In genomic region chr15:82808634-82809041, GRCh38 we compare ENCODE assay signal across 8 cellular contexts. TPM values are rescaled to one million over a fixed set of nuclear protein-coding genes. Genes with fewer than 3 reads are reported as not detected.
DNase-seq lines count a peak whose midpoint lies in the region; ATAC-seq lines count a peak whose summit lies in the region.

No MANE protein-coding gene starts in this region.

- H3K4me1 ChIP-seq in right cardiac atrium (ENCODE audit: control insufficient read depth, insufficient read depth, low read length), result no peaks in the 10 kb centered on the region

- peak overlapping the region; percentile 15 to 91 (median 80) for H3K4me3 Mint-ChIP-seq in T-cell
- peak overlapping the region; percentile 76 to 86 for H3K4me3 Mint-ChIP-seq in stimulated activated naive B cell treated with anti-CD40 and anti-IgM and Interleukin-4, amounts not matched to agents 10 μg/mL and 1 μg/mL and 100 μg/mL, for 72 hours

- POLR2A ChIA-PET in T-cell (lab: Charles Lee), result interaction anchor here in 1 of 2 donors (0.6 kb wide), 1 partner anchor 259 kb away, joined by 3 read pairs; no protein-coding TSS in a partner anchor

- no peak for ATAC-seq in T-cell (replicated peaks in 1 of 4)
- ATAC-seq in right cardiac atrium, result no peak
- ATAC-seq in stimulated activated naive B cell treated with anti-CD40 and anti-IgM and Interleukin-4, amounts not matched to agents 10 μg/mL and 1 μg/mL and 100 μg/mL, for 72 hours (replicated peaks), result no peak

- H3K4me1 Mint-ChIP-seq in T-cell, result peaks cover 29 to 34% (median 30%) of the 10 kb centered on the region in 3 donors
- peaks cover 36 to 63% of the 10 kb centered on the region in 2 donors for H3K4me1 Mint-ChIP-seq in stimulated activated naive B cell treated with anti-CD40 and anti-IgM and Interleukin-4, amounts not matched to agents 10 μg/mL and 1 μg/mL and 100 μg/mL, for 72 hours

- CTCF ChIA-PET in T-cell (lab: Charles Lee), result interaction anchor here in 1 of 2 donors (1.1 kb wide), 1 partner anchor 271 kb away, joined by 3 read pairs; no protein-coding TSS in a partner anchor

- peaks cover 11% of the 10 kb centered on the region for H3K36me3 Mint-ChIP-seq in T-cell
- peaks cover 15 to 21% of the 10 kb centered on the region in 2 donors for H3K36me3 Mint-ChIP-seq in stimulated activated naive B cell treated with anti-CD40 and anti-IgM and Interleukin-4, amounts not matched to agents 10 μg/mL and 1 μg/mL and 100 μg/mL, for 72 hours

- H3K27ac Mint-ChIP-seq in T-cell, result peak overlapping the region in 1 of 2 donors; percentile 88
- peak overlapping the region; percentile 94 for H3K27ac Mint-ChIP-seq in stimulated activated naive B cell treated with anti-CD40 and anti-IgM and Interleukin-4, amounts not matched to agents 10 μg/mL and 1 μg/mL and 100 μg/mL, for 72 hours

- DNase-seq in NCI-H82 (lab: John Stamatoyannopoulos, UW), result peak; percentile 37
- no peak for DNase-seq in NCI-H82 treated with DMSO at 0.1 percent for 48 hours (lab: John Stamatoyannopoulos, UW; ENCODE audit: unreplicated experiment)
- no peak for DNase-seq in T-cell
- no peak for DNase-seq in right cardiac atrium
- DNase-seq in stimulated activated naive B cell treated with anti-CD40 and anti-IgM and Interleukin-4, amounts not matched to agents 10 μg/mL and 1 μg/mL and 100 μg/mL, for 72 hours, result no peak
- no peak for DNase-seq in NCI-H524 (lab: John Stamatoyannopoulos, UW)
- DNase-seq in NCI-H1694 treated with DMSO at 0.1 percent for 48 hours (lab: John Stamatoyannopoulos, UW), result no peak
- no peak for DNase-seq in NCI-H187 (lab: John Stamatoyannopoulos, UW)

- H3K27me3 Mint-ChIP-seq in T-cell, result peaks cover 0 to 2% of the 10 kb centered on the region in 2 donors
- H3K27me3 Mint-ChIP-seq in stimulated activated naive B cell treated with anti-CD40 and anti-IgM and Interleukin-4, amounts not matched to agents 10 μg/mL and 1 μg/mL and 100 μg/mL, for 72 hours, result no peaks in the 10 kb centered on the region

- peak overlapping the region; percentile 97 for H3K27ac ChIP-seq in right cardiac atrium (ENCODE audit: low read length)

- intact Hi-C loops in right cardiac atrium (cut with DNase I), result loop anchor here in 1 of 4 donors (10.0 kb wide), 1 partner anchor 274 kb away; no protein-coding TSS in a partner anchor

- no peaks in the 10 kb centered on the region for H3K9me3 Mint-ChIP-seq in T-cell
- peaks cover 0 to 4% of the 10 kb centered on the region in 2 donors for H3K9me3 Mint-ChIP-seq in stimulated activated naive B cell treated with anti-CD40 and anti-IgM and Interleukin-4, amounts not matched to agents 10 μg/mL and 1 μg/mL and 100 μg/mL, for 72 hours

- H3K27me3 ChIP-seq in right cardiac atrium (ENCODE audit: control insufficient read depth, insufficient read depth), result no peaks in the 10 kb centered on the region

- no peak overlapping the region for H3K4me3 ChIP-seq in right cardiac atrium (ENCODE audit: low read length)

- WGBS in right cardiac atrium, result 57% methylated on average over 9 of the region's 9 CpGs

- H3K9me3 ChIP-seq in right cardiac atrium (ENCODE audit: control insufficient read depth, low read length), result no peaks in the 10 kb centered on the region

RNA-seq across cellular contexts. Expression of gene WHAMM, which starts 0.8 kb away (rescaled TPM):
- total RNA-seq in T-cell (10 to 100 TPM; 28.1 to 60.8 (median 34.1) TPM), right cardiac atrium (1 to 10 TPM; 5.6 to 6.6 (median 5.9) TPM)
- 3.2 TPM for polyA plus RNA-seq in right cardiac atrium

RNA-seq across cellular contexts. Expression of gene FSD2, which starts 2.8 kb away (rescaled TPM):
- total RNA-seq in T-cell, result not detected
- 100 to 1,000 TPM in 3 of 4 donors, 10 to 100 TPM in 1; 49.4 to 117 (median 109) TPM for total RNA-seq in right cardiac atrium
- 39.1 TPM for polyA plus RNA-seq in right cardiac atrium

Comparison
In these comparisons a context has a peak if more than half of its experiments do, and no peak if none do; other contexts are left out.
1. RNA of gene FSD2, which starts 2.8 kb away (total RNA-seq): 49.4 to 117 TPM in right cardiac atrium; not detected in T-cell; every median in the first group is over 10 times any median in the second.